In the genomic region with DNA sequence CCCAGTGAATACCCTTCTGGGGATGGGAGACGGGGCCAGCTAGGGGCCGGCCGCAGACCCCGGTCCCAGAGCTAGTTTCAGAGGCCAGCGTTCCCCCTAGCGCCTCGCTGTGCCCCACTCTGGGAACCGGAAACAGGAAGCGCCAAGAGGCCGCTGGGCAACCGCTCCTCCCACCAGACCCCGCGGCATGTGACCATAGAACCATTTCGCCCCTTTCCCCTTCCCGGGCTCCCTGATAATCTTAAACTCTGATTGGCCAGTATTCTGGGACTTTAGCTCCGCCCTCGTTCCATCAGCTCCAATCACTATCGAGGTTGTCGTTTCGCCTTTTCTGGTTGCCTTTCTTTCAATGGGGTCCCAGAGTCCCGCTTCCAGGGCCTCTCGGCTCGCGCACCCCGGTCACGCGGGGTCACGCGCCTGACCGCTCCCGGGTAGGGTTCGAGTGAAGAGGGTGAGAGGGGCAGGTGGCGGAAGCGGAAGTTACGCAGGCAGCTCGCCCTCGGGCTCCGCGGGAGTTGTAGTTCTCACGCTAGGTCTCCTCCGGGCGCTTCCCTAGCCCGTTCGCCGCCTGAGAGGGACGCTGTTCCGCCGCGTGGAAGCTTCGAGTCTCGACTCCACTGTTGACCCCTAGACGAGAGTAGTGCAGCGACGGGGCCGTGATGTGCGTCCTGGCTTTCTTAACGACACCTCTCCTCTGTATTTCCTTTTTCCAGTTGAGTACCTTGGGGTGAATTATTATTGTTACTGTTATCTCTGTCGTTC, we compare ENCODE assay signal across 8 cellular contexts. TPM values are rescaled to one million over a fixed set of nuclear protein-coding genes. Genes with fewer than 3 reads are reported as not detected.
A peak's percentile ranks its signal among the peaks of the same experiment; 100 is the strongest.
DNase-seq lines count a peak whose midpoint lies in the region; ATAC-seq and TF ChIP-seq lines count a peak whose summit lies in the region.

M6PR (minus strand) TSS at position 121 of the 762 bp plus-strand sequence. CDS start 3,241 bp downstream, outside the sequence.

- no peaks in the 10 kb centered on the region for H3K9me2 ChIP-seq in hepatocyte (replicated peaks; ENCODE audit: insufficient read depth)

- H4K20me1 ChIP-seq in hepatocyte (ENCODE audit: insufficient read depth, poor library complexity, severe bottlenecking) = peaks cover 14% of the 10 kb centered on the region

- H3K36me3 ChIP-seq in hepatocyte (replicated peaks; ENCODE audit: insufficient read depth, low read depth) = no peaks in the 10 kb centered on the region

- peak within 1 kb of the TSS; percentile 32 for H3K4me3 ChIP-seq in hepatocyte

- H3K9me3 ChIP-seq in hepatocyte (ENCODE audit: low read depth) = no peaks in the 10 kb centered on the region

- under 1% methylated on average over 57 of the region's 58 CpGs for WGBS in hepatocyte (ENCODE audit: low lambda C conversion rate, missing lambda C conversion rate)

- peak; percentile 96 to 99 for DNase-seq in NCI-H2081 (lab: John Stamatoyannopoulos, UW)
- DNase-seq in T1000 (lab: John Stamatoyannopoulos, UW) = peak; percentile 93
- peak; percentile 96 for DNase-seq in astrocyte of the hippocampus (ENCODE audit: low read depth, low spot score)
- peak; percentile 97 for DNase-seq in hepatocyte (ENCODE audit: low spot score)
- DNase-seq in renal cortical epithelial cell (ENCODE audit: low read depth) = peak; percentile 89

- peak within 1 kb of the TSS; percentile 81 for H3K4me2 ChIP-seq in hepatocyte

- TF ChIP-seq CTCF in 22Rv1 (IDR thresholded peaks at IDR 0.05) (peak; percentile 88), hepatocyte (IDR thresholded peaks at IDR 0.05; ENCODE audit: poor library complexity) (peak; percentile 58)

- H2AFZ ChIP-seq in hepatocyte = peak within 1 kb of the TSS; percentile 89

- H3K27ac ChIP-seq in 22Rv1 (peak within 1 kb of the TSS; percentile 91), hepatocyte (peak within 1 kb of the TSS; percentile 94)

- no peaks in the 10 kb centered on the region for H3K27me3 ChIP-seq in hepatocyte

- peaks cover 49% of the 10 kb centered on the region for H3K79me2 ChIP-seq in hepatocyte

- H3K4me1 ChIP-seq in hepatocyte (ENCODE audit: insufficient read depth) = peaks cover 12% of the 10 kb centered on the region

- ATAC-seq in GM18511 (IDR thresholded peaks at IDR 0.05; ENCODE audit: unreplicated experiment) (peak; percentile 87), HG03039 (IDR thresholded peaks at IDR 0.05; ENCODE audit: unreplicated experiment) (peak; percentile 79)

RNA-seq across cellular contexts. Expression of gene M6PR, which starts in this region (rescaled TPM):
- total RNA-seq in hepatocyte (127 and 150 TPM in 2 replicates), renal cortical epithelial cell (212 and 223 TPM in 2 replicates)
- polyA plus RNA-seq in hepatocyte = 133 and 137 TPM in 2 replicates

Comparison
In these comparisons a context has a peak if more than half of its experiments do, and no peak if none do; other contexts are left out.
1. Peak in every context shown above with its lines: DNase-seq, ATAC-seq, H3K4me3 ChIP-seq and H3K27ac ChIP-seq.